Comparison of ENCODE assay signal across 9 cellular contexts in the genomic region with DNA sequence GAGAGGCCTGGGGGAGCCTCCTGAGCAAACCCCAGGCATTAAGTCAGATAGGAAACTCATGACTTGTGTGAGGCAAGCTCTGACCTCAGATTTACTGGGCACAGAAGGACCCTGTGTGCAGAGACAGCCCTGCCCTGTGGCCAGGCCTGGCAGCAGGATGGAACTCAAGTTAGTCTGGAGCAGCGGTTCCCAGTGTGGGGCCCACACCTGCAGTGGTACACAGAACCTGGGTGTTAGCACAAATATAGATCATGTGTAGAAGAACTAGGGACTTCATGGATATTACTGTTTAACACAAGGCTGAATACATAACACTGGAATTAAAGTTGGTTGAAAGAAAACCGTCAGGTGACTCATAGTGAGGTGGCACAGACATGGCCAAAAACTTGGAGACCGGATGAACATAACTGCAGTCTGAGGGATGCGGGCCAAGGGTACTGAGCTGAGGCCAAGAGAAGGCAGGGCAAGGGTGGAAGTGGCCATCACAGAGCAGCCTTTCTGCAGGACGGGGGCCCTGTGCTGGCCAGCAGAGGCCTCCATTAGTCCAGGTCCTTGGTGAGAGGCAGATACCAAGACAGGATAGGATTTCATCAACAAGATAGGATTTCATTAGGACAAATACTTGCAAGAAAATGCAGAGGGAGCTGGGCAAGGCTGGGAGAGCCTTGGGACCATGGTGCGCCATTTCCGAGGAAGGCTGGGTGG. TPM values are rescaled to one million over a fixed set of nuclear protein-coding genes. Genes with fewer than 3 reads are reported as not detected.
A peak's percentile ranks its signal among the peaks of the same experiment; 100 is the strongest.
DNase-seq lines count a peak whose midpoint lies in the region; ATAC-seq and TF ChIP-seq lines count a peak whose summit lies in the region.
"Had no signal": no experiment of that assay in that cellular context is flagged by ENCODE, and none has a peak within 500 bp of the region (broad histone marks: within the 10 kb centered on the region; RNA-seq: fewer than 3 reads in every experiment).

No MANE protein-coding gene starts in this region.

- H3K27ac ChIP-seq in skin epidermis, result peak overlapping the region in 19 of 21 experiments; percentile 1 to 86 (median 42)

- H3K9me3 Mint-ChIP-seq in stimulated activated naive CD8-positive, alpha-beta T cell treated with anti-CD3 and anti-CD28 coated beads, Interleukin-15, amount 100 ng/mL, for 72 hours, result no peaks in the 10 kb centered on the region
- no peaks in the 10 kb centered on the region for H3K9me3 Mint-ChIP-seq in naive thymus-derived CD8-positive, alpha-beta T cell

- peaks cover 0 to 24% (median 20%) of the 10 kb centered on the region in 3 donors for H3K36me3 Mint-ChIP-seq in naive thymus-derived CD8-positive, alpha-beta T cell

- TF ChIP-seq CTCF in GM10266 (IDR thresholded peaks at IDR 0.05; ENCODE audit: control insufficient read depth, insufficient read depth, low read depth, missing control alignments), result no peak
- TF ChIP-seq CTCF in foreskin fibroblast (IDR thresholded peaks at IDR 0.05; ENCODE audit: low read depth, low read length), result no peak

- no peak overlapping the region for H3K4me3 Mint-ChIP-seq in stimulated activated naive CD8-positive, alpha-beta T cell treated with anti-CD3 and anti-CD28 coated beads, Interleukin-15, amount 100 ng/mL, for 72 hours
- H3K4me3 Mint-ChIP-seq in naive thymus-derived CD8-positive, alpha-beta T cell, result no peak overlapping the region

- POLR2A ChIA-PET in naive thymus-derived CD8-positive, alpha-beta T cell (lab: Charles Lee), result interaction anchor here (0.5 kb wide), 1 partner anchor 77 kb away, joined by 5 read pairs; no protein-coding TSS in a partner anchor

- peak; percentile 6 for DNase-seq in GM10266 (ENCODE audit: extremely low spot score)
- peak; percentile 66 for DNase-seq in T1000 (lab: John Stamatoyannopoulos, UW)
- peak; percentile 96 to 97 for DNase-seq in foreskin fibroblast
- DNase-seq in NCI-H1417 treated with DMSO at 0.1 percent for 48 hours (lab: John Stamatoyannopoulos, UW), result no peak
- no peak for DNase-seq in NCI-H345 treated with DMSO at 0.1 percent for 48 hours (lab: John Stamatoyannopoulos, UW; ENCODE audit: unreplicated experiment)
- DNase-seq in stimulated activated naive CD8-positive, alpha-beta T cell treated with anti-CD3 and anti-CD28 coated beads, Interleukin-15, amount 100 ng/mL, for 72 hours, result no peak
- no peak for DNase-seq in naive thymus-derived CD8-positive, alpha-beta T cell
- DNase-seq: heart right ventricle had no signal

- H3K4me3 ChIP-seq in foreskin fibroblast (ENCODE audit: low read depth in 1 of 2, low read length in 2 of 2) (no peak overlapping the region), skin epidermis (no peak overlapping the region)
- H3K4me3 ChIP-seq: heart right ventricle had no signal

- peaks cover 42% of the 10 kb centered on the region for H3K4me1 Mint-ChIP-seq in stimulated activated naive CD8-positive, alpha-beta T cell treated with anti-CD3 and anti-CD28 coated beads, Interleukin-15, amount 100 ng/mL, for 72 hours
- peaks cover 3 to 23% (median 15%) of the 10 kb centered on the region in 4 donors for H3K4me1 Mint-ChIP-seq in naive thymus-derived CD8-positive, alpha-beta T cell

- ATAC-seq in stimulated activated naive CD8-positive, alpha-beta T cell treated with anti-CD3 and anti-CD28 coated beads, Interleukin-15, amount 100 ng/mL, for 72 hours, result no peak
- no peak for ATAC-seq in naive thymus-derived CD8-positive, alpha-beta T cell

- H3K27ac Mint-ChIP-seq in stimulated activated naive CD8-positive, alpha-beta T cell treated with anti-CD3 and anti-CD28 coated beads, Interleukin-15, amount 100 ng/mL, for 72 hours, result no peak overlapping the region
- H3K27ac Mint-ChIP-seq in naive thymus-derived CD8-positive, alpha-beta T cell, result peak overlapping the region in 5 of 10 donors; percentile 15 to 65 (median 51)

- H3K27me3 Mint-ChIP-seq in stimulated activated naive CD8-positive, alpha-beta T cell treated with anti-CD3 and anti-CD28 coated beads, Interleukin-15, amount 100 ng/mL, for 72 hours, result no peaks in the 10 kb centered on the region
- no peaks in the 10 kb centered on the region for H3K27me3 Mint-ChIP-seq in naive thymus-derived CD8-positive, alpha-beta T cell

RNA-seq across cellular contexts. Expression of a gene that starts 40.9 kb away (rescaled TPM):
- total RNA-seq in naive thymus-derived CD8-positive, alpha-beta T cell, result 1 to 10 TPM; 4.3 to 4.4 TPM
- 1 to 10 TPM; 2.9 to 6.0 (median 5.1) TPM for polyA plus RNA-seq in naive thymus-derived CD8-positive, alpha-beta T cell

RNA-seq across cellular contexts. Expression of a gene that starts 42.6 kb away (rescaled TPM):
- total RNA-seq in naive thymus-derived CD8-positive, alpha-beta T cell, result 10 to 100 TPM; 68.1 to 71.1 TPM
- 10 to 100 TPM; 11.5 to 20.9 (median 14.5) TPM for polyA plus RNA-seq in naive thymus-derived CD8-positive, alpha-beta T cell

Comparison
In these comparisons a context has a peak if more than half of its experiments do, and no peak if none do; other contexts are left out.
1. DNase-seq: peak in GM10266 (single experiment), T1000 (single experiment) and foreskin fibroblast (2 of 2); none in NCI-H1417 treated with DMSO at 0.1 percent for 48 hours (single experiment), NCI-H345 treated with DMSO at 0.1 percent for 48 hours (single experiment), stimulated activated naive CD8-positive, alpha-beta T cell treated with anti-CD3 and anti-CD28 coated beads, Interleukin-15, amount 100 ng/mL, for 72 hours (0 of 2) and naive thymus-derived CD8-positive, alpha-beta T cell (0 of 10).